12 cellular contexts compared by ENCODE assay signal in the genomic region with DNA sequence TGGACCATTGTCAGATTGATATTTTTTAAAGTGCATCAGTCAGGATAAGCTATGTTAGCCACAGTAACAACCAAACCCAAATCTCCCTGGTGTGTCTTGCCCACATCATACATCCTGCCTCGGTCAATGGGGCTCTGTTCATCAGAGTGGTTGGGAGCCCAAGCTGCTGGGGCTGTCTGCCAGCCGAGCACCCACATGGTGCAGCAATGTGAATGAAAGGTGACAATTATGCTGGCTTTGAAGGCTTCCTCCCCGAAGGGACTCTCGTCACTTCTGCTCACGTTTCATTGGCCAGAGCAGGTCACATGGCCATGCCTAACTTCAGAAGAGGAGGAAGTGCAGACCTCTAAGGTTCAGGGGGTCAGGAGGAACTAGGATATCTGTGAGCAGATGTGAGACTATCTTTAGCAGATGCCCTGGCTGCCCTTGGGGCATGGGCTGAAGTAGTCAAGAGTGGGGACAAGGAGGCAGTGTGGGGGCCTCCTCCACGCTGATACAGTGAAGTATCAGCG. TPM values are rescaled to one million over a fixed set of nuclear protein-coding genes. Genes with fewer than 3 reads are reported as not detected.
DNase-seq lines count a peak whose midpoint lies in the region; ATAC-seq and TF ChIP-seq lines count a peak whose summit lies in the region.
"Had no signal": no experiment of that assay in that cellular context is flagged by ENCODE, and none has a peak within 500 bp of the region (broad histone marks: within the 10 kb centered on the region; RNA-seq: fewer than 3 reads in every experiment).

No MANE protein-coding gene starts in this region.

- H3K4me1 Mint-ChIP-seq in activated CD8-positive, alpha-beta T cell treated with anti-CD3 and anti-CD28 coated beads, Interleukin-2, amount 10 ng/mL, durations not matched to agents 7 days and 5 days (ENCODE audit: low read depth), result peaks cover 33% of the 10 kb centered on the region
- peaks cover 5% of the 10 kb centered on the region for H3K4me1 Mint-ChIP-seq in osteocyte (ENCODE audit: unreplicated experiment)

- H3K4me3 Mint-ChIP-seq in activated CD8-positive, alpha-beta T cell treated with anti-CD3 and anti-CD28 coated beads, Interleukin-2, amount 10 ng/mL, durations not matched to agents 7 days and 5 days, result peak overlapping the region; percentile 50
- H3K4me3 Mint-ChIP-seq in osteocyte (ENCODE audit: unreplicated experiment), result peak overlapping the region; percentile 48

- H3K27ac Mint-ChIP-seq in activated CD8-positive, alpha-beta T cell treated with anti-CD3 and anti-CD28 coated beads, Interleukin-2, amount 10 ng/mL, durations not matched to agents 7 days and 5 days, result peak overlapping the region; percentile 46
- H3K27ac Mint-ChIP-seq in osteocyte (ENCODE audit: unreplicated experiment), result no peak overlapping the region

- peaks cover 11% of the 10 kb centered on the region for H3K36me3 Mint-ChIP-seq in activated CD8-positive, alpha-beta T cell treated with anti-CD3 and anti-CD28 coated beads, Interleukin-2, amount 10 ng/mL, durations not matched to agents 7 days and 5 days (ENCODE audit: low read depth)
- H3K36me3 Mint-ChIP-seq in osteocyte (ENCODE audit: unreplicated experiment), result peaks cover 2% of the 10 kb centered on the region

- POLR2A ChIA-PET in activated CD8-positive, alpha-beta T cell treated with anti-CD3 and anti-CD28 coated beads, Interleukin-2, amount 10 ng/mL, durations not matched to agents 7 days and 5 days (lab: Charles Lee), result interaction anchor here (1.5 to 4.9 kb wide), 2 partner anchors 21 to 51 kb away, joined by 3 to 150 read pairs; no protein-coding TSS in a partner anchor

- CTCF ChIA-PET in activated CD8-positive, alpha-beta T cell treated with anti-CD3 and anti-CD28 coated beads, Interleukin-2, amount 10 ng/mL, durations not matched to agents 7 days and 5 days (lab: Charles Lee), result interaction anchor here (1.8 to 1.9 kb wide), 3 partner anchors 21 to 204 kb away, joined by 6 to 17 read pairs (median 6); no protein-coding TSS in a partner anchor

- no peak for TF ChIP-seq CTCF in osteocyte (IDR thresholded peaks at IDR 0.05)

- peak; percentile 39 for ATAC-seq in HG03565 (IDR thresholded peaks at IDR 0.05; ENCODE audit: unreplicated experiment)
- no peak for ATAC-seq in activated CD8-positive, alpha-beta T cell treated with anti-CD3 and anti-CD28 coated beads, Interleukin-2, amount 10 ng/mL, durations not matched to agents 7 days and 5 days
- no peak for ATAC-seq in HG03196 (IDR thresholded peaks at IDR 0.05; ENCODE audit: unreplicated experiment)
- ATAC-seq: esophagus mucosa had no signal

- peaks cover 45% of the 10 kb centered on the region for H3K27me3 Mint-ChIP-seq in activated CD8-positive, alpha-beta T cell treated with anti-CD3 and anti-CD28 coated beads, Interleukin-2, amount 10 ng/mL, durations not matched to agents 7 days and 5 days (ENCODE audit: low read depth)
- peaks cover 56% of the 10 kb centered on the region for H3K27me3 Mint-ChIP-seq in osteocyte (ENCODE audit: unreplicated experiment)

- peaks cover 4% of the 10 kb centered on the region for H3K9me3 Mint-ChIP-seq in activated CD8-positive, alpha-beta T cell treated with anti-CD3 and anti-CD28 coated beads, Interleukin-2, amount 10 ng/mL, durations not matched to agents 7 days and 5 days (ENCODE audit: insufficient read depth)
- peaks cover 7% of the 10 kb centered on the region for H3K9me3 Mint-ChIP-seq in osteocyte (ENCODE audit: unreplicated experiment)

- DNase-seq in activated CD4-positive, alpha-beta T cell treated with anti-CD3 and anti-CD28 coated beads for 48 hours, result peak; percentile 20
- DNase-seq in activated CD4-positive, alpha-beta T cell treated with anti-CD3 and anti-CD28 coated beads for 4 hours, result no peak
- DNase-seq in activated CD8-positive, alpha-beta T cell treated with anti-CD3 and anti-CD28 coated beads, Interleukin-2, amount 10 ng/mL, durations not matched to agents 7 days and 5 days, result peak; percentile 31
- DNase-seq in osteocyte (ENCODE audit: extremely low spot score, unreplicated experiment) (peak; percentile 51), epidermal melanocyte (ENCODE audit: insufficient read length, low spot score) (no peak), DMS 273 treated with DMSO at 0.1 percent for 48 hours (lab: John Stamatoyannopoulos, UW) (no peak)
- DNase-seq: aorta, HCEC 1CT had no signal

RNA-seq across cellular contexts. Expression of gene JAKMIP1, which starts 1.3 kb away (rescaled TPM):
- total RNA-seq in activated CD8-positive, alpha-beta T cell treated with anti-CD3 and anti-CD28 coated beads, Interleukin-2, amount 10 ng/mL, durations not matched to agents 7 days and 5 days, result 1 to 10 TPM; 9.3 to 9.6 TPM
- total RNA-seq in osteocyte, result not detected in 2 replicates
- total RNA-seq: esophagus mucosa, osteoblast had no signal

Comparison
In these comparisons a context has a peak if more than half of its experiments do, and no peak if none do; other contexts are left out.
1. DNase-seq: peak in activated CD4-positive, alpha-beta T cell treated with anti-CD3 and anti-CD28 coated beads for 48 hours (single experiment), activated CD8-positive, alpha-beta T cell treated with anti-CD3 and anti-CD28 coated beads, Interleukin-2, amount 10 ng/mL, durations not matched to agents 7 days and 5 days (single experiment) and osteocyte (single experiment); none in activated CD4-positive, alpha-beta T cell treated with anti-CD3 and anti-CD28 coated beads for 4 hours (0 of 2), epidermal melanocyte (single experiment) and DMS 273 treated with DMSO at 0.1 percent for 48 hours (single experiment).
2. RNA of gene JAKMIP1, which starts 1.3 kb away (total RNA-seq): 9.3 to 9.6 TPM in activated CD8-positive, alpha-beta T cell treated with anti-CD3 and anti-CD28 coated beads, Interleukin-2, amount 10 ng/mL, durations not matched to agents 7 days and 5 days; not detected in osteocyte; every median in the first group is over 10 times any median in the second.